9 cellular contexts compared by ENCODE assay signal in the genomic region with DNA sequence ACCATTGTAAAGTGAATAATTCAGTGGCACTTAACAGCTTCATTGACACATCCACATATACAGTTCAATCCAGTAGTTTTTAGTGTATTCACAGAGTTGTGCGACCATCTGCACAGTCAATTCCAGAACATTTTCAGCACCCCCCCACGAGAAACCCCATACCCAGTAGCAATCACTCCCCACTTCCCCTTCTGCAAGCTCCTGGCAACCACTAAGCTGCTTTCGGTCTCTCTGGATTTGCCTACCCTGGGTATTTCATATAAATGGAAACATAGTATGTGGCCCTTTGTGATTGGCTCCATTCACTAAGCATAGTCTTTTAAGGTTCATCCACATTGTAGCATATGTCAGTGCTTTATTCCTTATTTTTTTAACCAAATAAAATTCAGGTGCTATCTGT.
DNase-seq lines count a peak whose midpoint lies in the region; ATAC-seq lines count a peak whose summit lies in the region.
"Had no signal": no experiment of that assay in that cellular context is flagged by ENCODE, and none has a peak within 500 bp of the region (broad histone marks: within the 10 kb centered on the region; RNA-seq: fewer than 3 reads in every experiment).

No MANE protein-coding gene starts in this region.

- DNase-seq in germinal center (ENCODE audit: low spot score) (peak; percentile 29), DMS 273 treated with DMSO at 0.1 percent for 48 hours (lab: John Stamatoyannopoulos, UW) (no peak), HCEC 1CT (no peak), SKM-1 (lab: John Stamatoyannopoulos, UW; ENCODE audit: unreplicated experiment) (no peak)
- DNase-seq: effector CD4-positive, alpha-beta T cell; Peyer's patch had no signal

- ATAC-seq in GM18873 (IDR thresholded peaks at IDR 0.05; ENCODE audit: low FRiP score, unreplicated experiment) (peak; percentile 68), GM21619 (IDR thresholded peaks at IDR 0.05; ENCODE audit: unreplicated experiment) (peak; percentile 50), HG03460 (IDR thresholded peaks at IDR 0.05; ENCODE audit: unreplicated experiment) (peak; percentile 55)
